ENCODE assay signal across 18 cellular contexts in genomic region chr19:48466571-48467325, GRCh38. TPM values are rescaled to one million over a fixed set of nuclear protein-coding genes. Genes with fewer than 3 reads are reported as not detected.
DNase-seq lines count a peak whose midpoint lies in the region; ATAC-seq, FAIRE-seq and TF ChIP-seq lines count a peak whose summit lies in the region.
"Had no signal": no experiment of that assay in that cellular context is flagged by ENCODE, and none has a peak within 500 bp of the region (broad histone marks: within the 10 kb centered on the region; RNA-seq: fewer than 3 reads in every experiment).

No MANE protein-coding gene starts in this region.

- FAIRE-seq in A549 (lab: Jason Lieb, UNC) = peak; percentile 13
- FAIRE-seq: keratinocyte had no signal

- no peak for TF ChIP-seq CTCF in A549 (IDR thresholded peaks at IDR 0.05)
- no peak for TF ChIP-seq CTCF in RWPE1 (conservative IDR thresholded peaks at IDR 0.05; ENCODE audit: low read depth)
- no peak for TF ChIP-seq CTCF in fibroblast of pulmonary artery (IDR thresholded peaks at IDR 0.05; ENCODE audit: low read length, missing control alignments)
- TF ChIP-seq CTCF in prostate gland (IDR thresholded peaks at IDR 0.05) = no peak

- no peak overlapping the region; a peak in 1 of 6 replicates for H3K27ac ChIP-seq in A549
- peak overlapping the region; percentile 42; the same call in 1 of the 2 replicates for H3K27ac ChIP-seq in GM23248
- peak overlapping the region; percentile 98 for H3K27ac ChIP-seq in RWPE1
- H3K27ac ChIP-seq in prostate gland = no peak overlapping the region
- H3K27ac ChIP-seq: dorsolateral prefrontal cortex, SJSA1, uterus, VCaP had no signal

- H3K9me3 ChIP-seq in A549 (no peaks in the 10 kb centered on the region), GM23248 (ENCODE audit: low read depth) (no peaks in the 10 kb centered on the region), prostate gland (no peaks in the 10 kb centered on the region)
- H3K9me3 ChIP-seq: SJSA1, uterus had no signal

- 0 out of 2 replicates have a peak overlapping the region, but pooled peaks have one; percentile 52 for H2AFZ ChIP-seq in GM23248

- in situ Hi-C loops in GM23248 (cut with MboI) = no loop called here

- POLR2A ChIA-PET in A549 (lab: Yijun Ruan, JAX) (interaction anchor here (0.6 to 1.0 kb wide), 5 partner anchors 13 to 68 kb away, joined by 3 to 5 read pairs (median 3); no protein-coding TSS in a partner anchor), RWPE1 (lab: Yijun Ruan, JAX; ENCODE audit: low non-redundant PET) (no interaction called here)

- H3K9ac ChIP-seq in GM23248 = no peak overlapping the region

- H4K20me1 ChIP-seq in GM23248 (ENCODE audit: insufficient read depth) = no peaks in the 10 kb centered on the region; the same call in 1 of the 2 replicates

- TF ChIP-seq POLR2A in A549 (IDR thresholded peaks at IDR 0.05; ENCODE audit: low read length) (no peak), prostate gland (IDR thresholded peaks at IDR 0.05) (no peak)

- CTCF ChIA-PET in A549 (lab: Yijun Ruan, JAX) = interaction anchor here (0.7 to 2.7 kb wide), 9 partner anchors 9 to 144 kb away, joined by 3 to 13 read pairs (median 4); partner anchors contain the start of genes GRWD1 and KDELR1
- CTCF ChIA-PET in RWPE1 (lab: Yijun Ruan, JAX) = no interaction called here

- H3K4me2 ChIP-seq in A549 (no peak overlapping the region), GM23248 (ENCODE audit: unreplicated experiment) (peak overlapping the region; percentile 4)

- DNase-seq in A549 (ENCODE audit: low read depth in 1 of 2, low spot score in 1 of 2) (no peak), GM23248 (peak; percentile 93), RWPE1 (ENCODE audit: low spot score) (no peak), fibroblast of pulmonary artery (ENCODE audit: low read depth) (peak; percentile 53), prostate gland (ENCODE audit: low spot score) (no peak), NCI-H2196 (lab: John Stamatoyannopoulos, UW; ENCODE audit: unreplicated experiment) (no peak)
- DNase-seq: activated CD8-positive, alpha-beta memory T cell treated with anti-CD3 and anti-CD28 coated beads, Interleukin-2, amount 50 U/mL, for 48 hours; activated naive CD8-positive, alpha-beta T cell treated with anti-CD3 and anti-CD28 coated beads for 36 hours; dorsolateral prefrontal cortex; NCI-H1694 treated with DMSO at 0.1 percent for 48 hours; stimulated activated CD4-positive, alpha-beta T cell treated with anti-CD3 and anti-CD28 coated beads, Interleukin-4, amount 100 ng/mL, for 1 hour; stimulated activated naive CD4-positive, alpha-beta T cell; uterus had no signal

- H3K4me3 ChIP-seq in A549 = no peak overlapping the region
- H3K4me3 ChIP-seq in GM23248 = no peak overlapping the region
- no peak overlapping the region for H3K4me3 ChIP-seq in fibroblast of pulmonary artery (replicated peaks; ENCODE audit: low read depth, low read length)
- no peak overlapping the region for H3K4me3 ChIP-seq in prostate gland
- H3K4me3 ChIP-seq: dorsolateral prefrontal cortex, SJSA1, uterus had no signal

- no peaks in the 10 kb centered on the region for H3K27me3 ChIP-seq in GM23248 (replicated peaks; ENCODE audit: insufficient read depth)
- H3K27me3 ChIP-seq in prostate gland (replicated peaks; ENCODE audit: insufficient read depth) = no peaks in the 10 kb centered on the region
- H3K27me3 ChIP-seq: dorsolateral prefrontal cortex, SJSA1, uterus had no signal

- no peak for TF ChIP-seq RAD21 in A549 (conservative IDR thresholded peaks at IDR 0.05 in 1 of 2, IDR thresholded peaks at IDR 0.05 in 1 of 2)

- H3K36me3 ChIP-seq in GM23248 (ENCODE audit: low read depth) = peaks cover 15% of the 10 kb centered on the region
- peaks cover 0 to 10% of the 10 kb centered on the region in 2 donors for H3K36me3 ChIP-seq in prostate gland
- H3K36me3 ChIP-seq: uterus had no signal

- H3K9me2 ChIP-seq in GM23248 (ENCODE audit: insufficient read depth) = no peaks in the 10 kb centered on the region

- peaks cover 6% of the 10 kb centered on the region for H3F3A ChIP-seq in GM23248 (ENCODE audit: insufficient read depth)

- intact Hi-C loops in prostate gland (cut with DNase I) = no loop called here

- ATAC-seq in A549 (no peak), HG03442 (IDR thresholded peaks at IDR 0.05; ENCODE audit: unreplicated experiment) (no peak), HG03039 (IDR thresholded peaks at IDR 0.05; ENCODE audit: unreplicated experiment) (no peak)

- TF ChIP-seq EP300 in A549 (IDR thresholded peaks at IDR 0.05) = no peak

- peaks cover 21% of the 10 kb centered on the region for H3K79me2 ChIP-seq in GM23248 (ENCODE audit: insufficient read depth)

- H3K4me1 ChIP-seq in A549 (peaks cover 24% of the 10 kb centered on the region), GM23248 (ENCODE audit: insufficient read depth) (peaks cover 12% of the 10 kb centered on the region), prostate gland (replicated peaks) (peaks cover 7% of the 10 kb centered on the region)

- 63% methylated on average over 16 of the region's 16 CpGs for WGBS in A549 (ENCODE audit: missing lambda C conversion rate)
- WGBS in GM23248 (ENCODE audit: low coverage in 1 of 2, low lambda C conversion rate in 2 of 2, missing lambda C conversion rate in 2 of 2), 2 experiments = 37 to 38% methylated on average over 16 of the region's 16 CpGs
- 59% methylated on average over 16 of the region's 16 CpGs for WGBS in prostate gland

TF ChIP-seq in A549, 52 proteins besides CTCF, POLR2A, EP300 and RAD21:
- TF ChIP-seq POLR2AphosphoS2 (conservative IDR thresholded peaks at IDR 0.05; ENCODE audit: low read length) (peak; percentile 69; the same call in 1 of the 2 replicates), BHLHE40 (IDR thresholded peaks at IDR 0.05; ENCODE audit: low read depth, low read length) (no peak)

RNA-seq across cellular contexts. Expression of gene CYTH2, which starts 2.4 kb away (rescaled TPM):
- polyA plus RNA-seq in A549 (2011; rRNA removed) (33.4 and 36.9 TPM in 2 replicates), A549 (2017; fragmentation: RNase III; extraction: RNeasy Plus Mini Kit Qiagen cat#74134 plus additional on column Dnase treatment) (42.3 to 55.4 TPM (median 50.5 TPM) in 3 replicates), GM23248 (2016; fragmentation: Nextera tagmentation; extraction: Ambion mirVana) (40.9 and 41.6 TPM in 2 replicates)
- 48.4 and 61.1 TPM in 2 replicates for polyA plus RNA-seq in A549 (2012; cell fraction: cytosol; rRNA removed)
- 158 and 205 TPM in 2 replicates for polyA plus RNA-seq in A549 (2012; cell fraction: nucleus; rRNA removed)
- 49.4 and 52.6 TPM in 2 replicates for polyA minus RNA-seq in A549 (2011; rRNA and poly(A)+ RNA removed)
- total RNA-seq in GM23248 (2014; rRNA removed; shearing (Covaris generic)) = 80.7 and 86.0 TPM in 2 replicates
- 10 to 100 TPM; 50.6 to 97.1 TPM for total RNA-seq in prostate gland

RNA-seq across cellular contexts. Expression of gene KCNJ14, which starts 11.4 kb away (rescaled TPM):
- polyA plus RNA-seq in A549 (2011; rRNA removed) (1.9 and 2.2 TPM in 2 replicates), A549 (2017; fragmentation: RNase III; extraction: RNeasy Plus Mini Kit Qiagen cat#74134 plus additional on column Dnase treatment) (1.3 to 1.4 TPM (median 1.3 TPM) in 3 replicates), GM23248 (2016; fragmentation: Nextera tagmentation; extraction: Ambion mirVana) (0.47 and 0.48 TPM in 2 replicates)
- 1.5 and 1.9 TPM in 2 replicates for polyA plus RNA-seq in A549 (2012; cell fraction: cytosol; rRNA removed)
- polyA plus RNA-seq in A549 (2012; cell fraction: nucleus; rRNA removed) = 12.5 and 14.5 TPM in 2 replicates
- polyA minus RNA-seq in A549 (2011; rRNA and poly(A)+ RNA removed) = 1.9 and 2.4 TPM in 2 replicates
- total RNA-seq in GM23248 (2014; rRNA removed; shearing (Covaris generic)) = 0.97 and 1.1 TPM in 2 replicates
- 1 to 10 TPM in 1 of 2 donors, under 1 TPM in 1; 0.45 to 2.2 TPM for total RNA-seq in prostate gland

RNA-seq across cellular contexts. Expression of gene GRWD1, which starts 21.0 kb away (rescaled TPM):
- polyA plus RNA-seq in A549 (2011; rRNA removed) (40.0 and 48.1 TPM in 2 replicates), A549 (2017; fragmentation: RNase III; extraction: RNeasy Plus Mini Kit Qiagen cat#74134 plus additional on column Dnase treatment) (82.1 to 87.0 TPM (median 84.2 TPM) in 3 replicates), GM23248 (2016; fragmentation: Nextera tagmentation; extraction: Ambion mirVana) (34.1 and 41.5 TPM in 2 replicates)
- polyA plus RNA-seq in A549 (2012; cell fraction: cytosol; rRNA removed) = 64.4 and 73.9 TPM in 2 replicates
- polyA plus RNA-seq in A549 (2012; cell fraction: nucleus; rRNA removed) = 93.3 and 105 TPM in 2 replicates
- 28.1 and 30.0 TPM in 2 replicates for polyA minus RNA-seq in A549 (2011; rRNA and poly(A)+ RNA removed)
- 36.6 and 38.7 TPM in 2 replicates for total RNA-seq in GM23248 (2014; rRNA removed; shearing (Covaris generic))
- total RNA-seq in prostate gland = 10 to 100 TPM; 26.2 to 39.7 TPM

RNA-seq across cellular contexts. Expression of gene LMTK3, which starts 44.9 kb away (rescaled TPM):
- polyA plus RNA-seq in A549 (2011; rRNA removed) (0.62 and 0.95 TPM in 2 replicates), A549 (2017; fragmentation: RNase III; extraction: RNeasy Plus Mini Kit Qiagen cat#74134 plus additional on column Dnase treatment) (4.6 to 6.1 TPM (median 5.6 TPM) in 3 replicates), GM23248 (2016; fragmentation: Nextera tagmentation; extraction: Ambion mirVana) (not detected in 2 replicates)
- 2.6 and 3.8 TPM in 2 replicates for polyA plus RNA-seq in A549 (2012; cell fraction: cytosol; rRNA removed)
- polyA plus RNA-seq in A549 (2012; cell fraction: nucleus; rRNA removed) = 9.6 and 11.7 TPM in 2 replicates
- 0.45 and 0.54 TPM in 2 replicates for polyA minus RNA-seq in A549 (2011; rRNA and poly(A)+ RNA removed)
- 0.22 TPM in 1 of 2 replicates, not detected in the other for total RNA-seq in GM23248 (2014; rRNA removed; shearing (Covaris generic))
- 10 to 100 TPM in 1 of 2 donors, 1 to 10 TPM in 1; 7.4 to 10.2 TPM for total RNA-seq in prostate gland
- total RNA-seq: SJSA1 had no signal

Comparison
In these comparisons a context has a peak if more than half of its experiments do, and no peak if none do; other contexts are left out.
1. DNase-seq: peak in GM23248 (single experiment) and fibroblast of pulmonary artery (single experiment); none in A549 (0 of 2), RWPE1 (single experiment), prostate gland (single experiment) and NCI-H2196 (single experiment).
2. H3K27ac ChIP-seq: peak in GM23248 (single experiment) and RWPE1 (single experiment); none in A549 (0 of 2) and prostate gland (0 of 2).